ENCODE assay signal across 8 cellular contexts in genomic region chr4:78551420-78552351, GRCh38. TPM values are rescaled to one million over a fixed set of nuclear protein-coding genes. Genes with fewer than 3 reads are reported as not detected.
DNase-seq lines count a peak whose midpoint lies in the region; ATAC-seq and TF ChIP-seq lines count a peak whose summit lies in the region.

TSS of gene ANXA3 (plus strand) at chr4:78551770. CDS start at chr4:78554474, 2,704 bp downstream.

- H3K4me1 ChIP-seq in HUES48 (ENCODE audit: control insufficient read depth, insufficient read depth, low read length), result peaks cover 32% of the 10 kb centered on the region
- no peaks in the 10 kb centered on the region for H3K4me1 ChIP-seq in HAP-1

- in situ Hi-C loops in HAP-1 (cut with MboI; ENCODE audit: low sequenced_read_pairs), result no loop called here

- intact Hi-C loops in activated T-helper 1 cell treated with anti-CD3 and anti-CD28 coated beads, Interleukin-12 subunit alpha, Interleukin-12 subunit beta, Interleukin-2, Interleukin-4 antibody, amounts not matched to agents 30 ng/mL and 10 ng/mL and 1 ng/mL, durations not matched to agents 14 hours and 24 hours and 36 hours (cut with micrococcal nuclease), result loop anchor here (1.0 to 5.0 kb wide), 4 partner anchors 8 to 386 kb away; partner anchors contain the start of genes BMP2K and PAQR3
- intact Hi-C loops in Right ventricle myocardium superior (cut with DNase I), result no loop called here

- peaks cover 27% of the 10 kb centered on the region for H3K36me3 Mint-ChIP-seq in activated T-helper 1 cell treated with anti-CD3 and anti-CD28 coated beads, Interleukin-12 subunit alpha, Interleukin-12 subunit beta, Interleukin-2, Interleukin-4 antibody, amounts not matched to agents 30 ng/mL and 10 ng/mL and 1 ng/mL, durations not matched to agents 14 hours and 24 hours and 36 hours (ENCODE audit: low read depth)
- H3K36me3 Mint-ChIP-seq in osteocyte (ENCODE audit: unreplicated experiment), result no peaks in the 10 kb centered on the region

- peak within 1 kb of the TSS; percentile 73 for H3K27ac Mint-ChIP-seq in activated T-helper 1 cell treated with anti-CD3 and anti-CD28 coated beads, Interleukin-12 subunit alpha, Interleukin-12 subunit beta, Interleukin-2, Interleukin-4 antibody, amounts not matched to agents 30 ng/mL and 10 ng/mL and 1 ng/mL, durations not matched to agents 14 hours and 24 hours and 36 hours
- H3K27ac Mint-ChIP-seq in osteocyte (ENCODE audit: unreplicated experiment), result no peak within 1 kb of the TSS

- H3K27me3 ChIP-seq in HUES48 (ENCODE audit: control insufficient read depth, insufficient read depth, low read length) (peaks cover 40% of the 10 kb centered on the region), HAP-1 (ENCODE audit: low read depth) (no peaks in the 10 kb centered on the region)

- H3K36me3 ChIP-seq in HUES48 (ENCODE audit: control insufficient read depth, insufficient read depth, low read length) (no peaks in the 10 kb centered on the region), HAP-1 (replicated peaks) (no peaks in the 10 kb centered on the region)

- H3K4me3 ChIP-seq in HUES48 (ENCODE audit: low read depth, low read length) (peak within 1 kb of the TSS; percentile 77), HAP-1 (no peak within 1 kb of the TSS)

- peak within 1 kb of the TSS; percentile 85 for H3K9ac ChIP-seq in HUES48 (ENCODE audit: low read depth, low read length)

- peak; percentile 10 for DNase-seq in SIG-M5 treated with dmso at 0.1 percent for 504 hours (lab: John Stamatoyannopoulos, UW; ENCODE audit: unreplicated experiment)
- DNase-seq in SIG-M5 (lab: John Stamatoyannopoulos, UW), result no peak
- DNase-seq in activated T-helper 1 cell treated with anti-CD3 and anti-CD28 coated beads, Interleukin-12 subunit alpha, Interleukin-12 subunit beta, Interleukin-2, Interleukin-4 antibody, amounts not matched to agents 30 ng/mL and 10 ng/mL and 1 ng/mL, durations not matched to agents 14 hours and 24 hours and 36 hours (ENCODE audit: low spot score), result peak; percentile 25
- peak; percentile 72 for DNase-seq in Right ventricle myocardium superior
- DNase-seq in osteocyte (ENCODE audit: extremely low spot score, unreplicated experiment), result no peak
- no peak for DNase-seq in HAP-1 (ENCODE audit: low spot score in 2 of 2)

- no peak for TF ChIP-seq CTCF in osteocyte (IDR thresholded peaks at IDR 0.05)

- peaks cover 12% of the 10 kb centered on the region for H3K9me3 Mint-ChIP-seq in activated T-helper 1 cell treated with anti-CD3 and anti-CD28 coated beads, Interleukin-12 subunit alpha, Interleukin-12 subunit beta, Interleukin-2, Interleukin-4 antibody, amounts not matched to agents 30 ng/mL and 10 ng/mL and 1 ng/mL, durations not matched to agents 14 hours and 24 hours and 36 hours
- H3K9me3 Mint-ChIP-seq in osteocyte (ENCODE audit: unreplicated experiment), result no peaks in the 10 kb centered on the region

- H3K27me3 Mint-ChIP-seq in activated T-helper 1 cell treated with anti-CD3 and anti-CD28 coated beads, Interleukin-12 subunit alpha, Interleukin-12 subunit beta, Interleukin-2, Interleukin-4 antibody, amounts not matched to agents 30 ng/mL and 10 ng/mL and 1 ng/mL, durations not matched to agents 14 hours and 24 hours and 36 hours (ENCODE audit: insufficient read depth), result peaks cover 18% of the 10 kb centered on the region
- H3K27me3 Mint-ChIP-seq in osteocyte (ENCODE audit: unreplicated experiment), result peaks cover 18% of the 10 kb centered on the region

- peak within 1 kb of the TSS; percentile 90 for H3K4me3 Mint-ChIP-seq in activated T-helper 1 cell treated with anti-CD3 and anti-CD28 coated beads, Interleukin-12 subunit alpha, Interleukin-12 subunit beta, Interleukin-2, Interleukin-4 antibody, amounts not matched to agents 30 ng/mL and 10 ng/mL and 1 ng/mL, durations not matched to agents 14 hours and 24 hours and 36 hours
- peak within 1 kb of the TSS; percentile 76 for H3K4me3 Mint-ChIP-seq in osteocyte (ENCODE audit: unreplicated experiment)

- no peaks in the 10 kb centered on the region for H3K9me3 ChIP-seq in HUES48 (ENCODE audit: control insufficient read depth, insufficient read depth, low read length)
- no peaks in the 10 kb centered on the region for H3K9me3 ChIP-seq in HAP-1

- peak within 1 kb of the TSS; percentile 95 for H3K27ac ChIP-seq in HUES48 (ENCODE audit: low read depth, low read length)

- peak; percentile 88 for ATAC-seq in Right ventricle myocardium superior (ENCODE audit: poor library complexity)
- ATAC-seq in HG02970 (IDR thresholded peaks at IDR 0.05; ENCODE audit: low FRiP score, unreplicated experiment), result no peak

- H3K4me1 Mint-ChIP-seq in activated T-helper 1 cell treated with anti-CD3 and anti-CD28 coated beads, Interleukin-12 subunit alpha, Interleukin-12 subunit beta, Interleukin-2, Interleukin-4 antibody, amounts not matched to agents 30 ng/mL and 10 ng/mL and 1 ng/mL, durations not matched to agents 14 hours and 24 hours and 36 hours (ENCODE audit: low read depth), result peaks cover 29% of the 10 kb centered on the region
- H3K4me1 Mint-ChIP-seq in osteocyte (ENCODE audit: unreplicated experiment), result peaks cover 19% of the 10 kb centered on the region

RNA-seq across cellular contexts. Expression of gene ANXA3, which starts in this region (rescaled TPM):
- total RNA-seq in activated T-helper 1 cell treated with anti-CD3 and anti-CD28 coated beads, Interleukin-12 subunit alpha, Interleukin-12 subunit beta, Interleukin-2, Interleukin-4 antibody, amounts not matched to agents 30 ng/mL and 10 ng/mL and 1 ng/mL, durations not matched to agents 14 hours and 24 hours and 36 hours, result 8.1 and 9.2 TPM in 2 replicates
- total RNA-seq in Right ventricle myocardium superior (41.4 TPM), osteocyte (0.97 and 1.0 TPM in 2 replicates)

Comparison
In these comparisons a context has a peak if more than half of its experiments do, and no peak if none do; other contexts are left out.
1. DNase-seq: peak in SIG-M5 treated with dmso at 0.1 percent for 504 hours (single experiment), activated T-helper 1 cell treated with anti-CD3 and anti-CD28 coated beads, Interleukin-12 subunit alpha, Interleukin-12 subunit beta, Interleukin-2, Interleukin-4 antibody, amounts not matched to agents 30 ng/mL and 10 ng/mL and 1 ng/mL, durations not matched to agents 14 hours and 24 hours and 36 hours (single experiment) and Right ventricle myocardium superior (single experiment); none in SIG-M5 (single experiment), osteocyte (single experiment) and HAP-1 (0 of 2).